Comparison of ENCODE assay signal across 23 cellular contexts in genomic region chr4:101604976-101605375, GRCh38.
A peak's percentile ranks its signal among the peaks of the same experiment; 100 is the strongest.
DNase-seq lines count a peak whose midpoint lies in the region; ATAC-seq and TF ChIP-seq lines count a peak whose summit lies in the region.
"Had no signal": no experiment of that assay in that cellular context is flagged by ENCODE, and none has a peak within 500 bp of the region (broad histone marks: within the 10 kb centered on the region; RNA-seq: fewer than 3 reads in every experiment).

No MANE protein-coding gene starts in this region.

- no peaks in the 10 kb centered on the region for H3K9me3 ChIP-seq in adipocyte (ENCODE audit: control insufficient read depth, low read length)
- H3K9me3 ChIP-seq in CD8-positive, alpha-beta memory T cell (ENCODE audit: low read length) = no peaks in the 10 kb centered on the region
- H3K9me3 ChIP-seq: ovary, sigmoid colon, testis had no signal

- CTCF ChIA-PET in HEK293T (lab: Yijun Ruan, JAX) (no interaction called here), WTC11 (lab: Charles Lee) (no interaction called here)
- CTCF ChIA-PET in CD8-positive, alpha-beta memory T cell (lab: Charles Lee) = no interaction called here

- peaks cover 33% of the 10 kb centered on the region for H3K9me3 Mint-ChIP-seq in WTC11
- peaks cover 0 to 4% (median 2%) of the 10 kb centered on the region in 5 donors for H3K9me3 Mint-ChIP-seq in CD8-positive, alpha-beta memory T cell
- H3K9me3 Mint-ChIP-seq: natural killer cell had no signal

- no peak overlapping the region for H3K9ac ChIP-seq in adipocyte (ENCODE audit: low read length)

- no peak overlapping the region for H3K4me3 Mint-ChIP-seq in WTC11
- H3K4me3 Mint-ChIP-seq in CD8-positive, alpha-beta memory T cell = no peak overlapping the region
- H3K4me3 Mint-ChIP-seq: activated naive CD4-positive, alpha-beta T cell treated with anti-CD3 and anti-CD28 coated beads, Interleukin-2, amount 50 U/mL, for 24 hours; activated T-helper 1 cell treated with anti-CD3 and anti-CD28 coated beads, Interleukin-12 subunit alpha, Interleukin-12 subunit beta, Interleukin-2, Interleukin-4 antibody, amounts not matched to agents 30 ng/mL and 10 ng/mL and 1 ng/mL, durations not matched to agents 14 hours and 24 hours and 36 hours; CD14-positive monocyte; memory B cell; natural killer cell; stimulated activated memory B cell treated with anti-CD40 and anti-IgM and Interleukin-4, amounts not matched to agents 10 μg/mL and 1 μg/mL and 100 μg/mL, for 72 hours had no signal

- H3K4me3 ChIP-seq in adipocyte (ENCODE audit: low read length) = no peak overlapping the region
- no peak overlapping the region for H3K4me3 ChIP-seq in CD8-positive, alpha-beta memory T cell (ENCODE audit: low read length)
- H3K4me3 ChIP-seq: ovary, sigmoid colon, testis had no signal

- DNase-seq in ACHN (peak; percentile 21), HEK293T (ENCODE audit: extremely low spot score) (no peak), adipocyte (ENCODE audit: low read depth) (peak; percentile 34), glomerular visceral epithelial cell (ENCODE audit: extremely low spot score) (peak; percentile 56), anterior cingulate cortex (lab: John Stamatoyannopoulos, UW) (no peak), epidermal melanocyte (ENCODE audit: insufficient read length, low spot score) (no peak), WTC11 (ENCODE audit: low spot score) (no peak)
- DNase-seq in CD8-positive, alpha-beta memory T cell = no peak
- DNase-seq: activated CD4-positive, alpha-beta T cell treated with anti-CD3 and anti-CD28 coated beads for 1 hour; DMS153; KG1; natural killer cell; NCI-H1092; NCI-H2029; ovary; sigmoid colon; testis had no signal

- H3K27me3 Mint-ChIP-seq in WTC11 (ENCODE audit: low read depth) = no peaks in the 10 kb centered on the region
- no peaks in the 10 kb centered on the region for H3K27me3 Mint-ChIP-seq in CD8-positive, alpha-beta memory T cell
- H3K27me3 Mint-ChIP-seq: activated naive CD4-positive, alpha-beta T cell treated with anti-CD3 and anti-CD28 coated beads, Interleukin-2, amount 50 U/mL, for 24 hours; memory B cell; stimulated activated memory B cell treated with anti-CD40 and anti-IgM and Interleukin-4, amounts not matched to agents 10 μg/mL and 1 μg/mL and 100 μg/mL, for 72 hours had no signal

- no peak overlapping the region for H3K27ac Mint-ChIP-seq in WTC11
- no peak overlapping the region for H3K27ac Mint-ChIP-seq in CD8-positive, alpha-beta memory T cell
- H3K27ac Mint-ChIP-seq: activated naive CD4-positive, alpha-beta T cell treated with anti-CD3 and anti-CD28 coated beads, Interleukin-2, amount 50 U/mL, for 24 hours; activated T-helper 1 cell treated with anti-CD3 and anti-CD28 coated beads, Interleukin-12 subunit alpha, Interleukin-12 subunit beta, Interleukin-2, Interleukin-4 antibody, amounts not matched to agents 30 ng/mL and 10 ng/mL and 1 ng/mL, durations not matched to agents 14 hours and 24 hours and 36 hours; CD14-positive monocyte; memory B cell; natural killer cell; stimulated activated memory B cell treated with anti-CD40 and anti-IgM and Interleukin-4, amounts not matched to agents 10 μg/mL and 1 μg/mL and 100 μg/mL, for 72 hours had no signal

- TF ChIP-seq CTCF in WTC11 (IDR thresholded peaks at IDR 0.05) = no peak

- H3K27me3 ChIP-seq in adipocyte (replicated peaks; ENCODE audit: control insufficient read depth, insufficient read depth, low read length) = no peaks in the 10 kb centered on the region
- no peaks in the 10 kb centered on the region for H3K27me3 ChIP-seq in CD8-positive, alpha-beta memory T cell (ENCODE audit: insufficient read depth, low read length, poor library complexity, severe bottlenecking)
- H3K27me3 ChIP-seq: ovary, sigmoid colon, testis had no signal

- H3K4me1 ChIP-seq in adipocyte (ENCODE audit: control insufficient read depth, insufficient read depth, low read length) = peaks cover 7% of the 10 kb centered on the region
- H3K4me1 ChIP-seq in CD8-positive, alpha-beta memory T cell (ENCODE audit: insufficient read depth, low read length) = no peaks in the 10 kb centered on the region
- H3K4me1 ChIP-seq: sigmoid colon, testis had no signal

- ATAC-seq in WTC11 = no peak
- ATAC-seq: natural killer cell; stimulated activated memory B cell treated with anti-CD40 and anti-IgM and Interleukin-4, amounts not matched to agents 10 μg/mL and 1 μg/mL and 100 μg/mL, for 72 hours had no signal

- no peaks in the 10 kb centered on the region for H3K36me3 ChIP-seq in adipocyte (ENCODE audit: control insufficient read depth, insufficient read depth, low read length, severe bottlenecking)
- no peaks in the 10 kb centered on the region for H3K36me3 ChIP-seq in CD8-positive, alpha-beta memory T cell (ENCODE audit: insufficient read depth, low read length)
- H3K36me3 ChIP-seq: ovary, sigmoid colon had no signal

- in situ Hi-C loops in ACHN (cut with HindIII; ENCODE audit: low pct_ligation_motif_present, low pct_unique_long_range_greater_than_20kb, low sequenced_read_pairs) = no loop called here

- no peaks in the 10 kb centered on the region for H3K4me1 Mint-ChIP-seq in WTC11
- H3K4me1 Mint-ChIP-seq in CD8-positive, alpha-beta memory T cell = no peaks in the 10 kb centered on the region
- H3K4me1 Mint-ChIP-seq: activated naive CD4-positive, alpha-beta T cell treated with anti-CD3 and anti-CD28 coated beads, Interleukin-2, amount 50 U/mL, for 24 hours; memory B cell; natural killer cell; stimulated activated memory B cell treated with anti-CD40 and anti-IgM and Interleukin-4, amounts not matched to agents 10 μg/mL and 1 μg/mL and 100 μg/mL, for 72 hours had no signal

- H3K36me3 Mint-ChIP-seq in WTC11 = peaks cover 19% of the 10 kb centered on the region
- H3K36me3 Mint-ChIP-seq in CD8-positive, alpha-beta memory T cell = peaks cover 0 to 7% (median 1%) of the 10 kb centered on the region in 3 donors
- H3K36me3 Mint-ChIP-seq: activated naive CD4-positive, alpha-beta T cell treated with anti-CD3 and anti-CD28 coated beads, Interleukin-2, amount 50 U/mL, for 24 hours; CD14-positive monocyte; natural killer cell had no signal

- H3K27ac ChIP-seq in CD8-positive, alpha-beta memory T cell (ENCODE audit: low read depth, low read length) = no peak overlapping the region
- H3K27ac ChIP-seq: ovary, RWPE1, sigmoid colon, testis had no signal

- POLR2A ChIA-PET in HEK293T (lab: Yijun Ruan, JAX) = no interaction called here
- POLR2A ChIA-PET in WTC11 (lab: Charles Lee) = no interaction called here
- POLR2A ChIA-PET in CD8-positive, alpha-beta memory T cell (lab: Charles Lee) = no interaction called here

TF ChIP-seq in HEK293T, 16 proteins besides CTCF, POLR2A, EP300 and RAD21:
- no peak for TF ChIP-seq ZNF384 (IDR thresholded peaks at IDR 0.05)
- TF ChIP-seq, protein P1, sequence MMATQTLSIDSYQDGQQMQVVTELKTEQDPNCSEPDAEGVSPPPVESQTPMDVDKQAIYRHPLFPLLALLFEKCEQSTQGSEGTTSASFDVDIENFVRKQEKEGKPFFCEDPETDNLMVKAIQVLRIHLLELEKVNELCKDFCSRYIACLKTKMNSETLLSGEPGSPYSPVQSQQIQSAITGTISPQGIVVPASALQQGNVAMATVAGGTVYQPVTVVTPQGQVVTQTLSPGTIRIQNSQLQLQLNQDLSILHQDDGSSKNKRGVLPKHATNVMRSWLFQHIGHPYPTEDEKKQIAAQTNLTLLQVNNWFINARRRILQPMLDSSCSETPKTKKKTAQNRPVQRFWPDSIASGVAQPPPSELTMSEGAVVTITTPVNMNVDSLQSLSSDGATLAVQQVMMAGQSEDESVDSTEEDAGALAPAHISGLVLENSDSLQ (IDR thresholded peaks at IDR 0.05) = peak; percentile 77

TF ChIP-seq in WTC11, 78 proteins besides CTCF, POLR2A, EP300 and RAD21 (continues in another document):
- TF ChIP-seq ATF3 (CRISPR knock-in tag; conservative IDR thresholded peaks at IDR 0.05) (no peak), ZNF281 (CRISPR knock-in tag; IDR thresholded peaks at IDR 0.05) (no peak), GTF2I (CRISPR knock-in tag; conservative IDR thresholded peaks at IDR 0.05) (no peak), NFATC4 (CRISPR knock-in tag; IDR thresholded peaks at IDR 0.05) (no peak), TEAD4 (CRISPR knock-in tag; IDR thresholded peaks at IDR 0.05) (no peak), ERG (CRISPR knock-in tag; IDR thresholded peaks at IDR 0.05) (no peak)

Comparison
In these comparisons a context has a peak if more than half of its experiments do, and no peak if none do; other contexts are left out.
1. DNase-seq: peak in ACHN (single experiment), adipocyte (single experiment) and glomerular visceral epithelial cell (single experiment); none in HEK293T (single experiment), anterior cingulate cortex (0 of 58), epidermal melanocyte (single experiment), WTC11 (single experiment) and CD8-positive, alpha-beta memory T cell (0 of 5).